15 cellular contexts compared by ENCODE assay signal in the genomic region with DNA sequence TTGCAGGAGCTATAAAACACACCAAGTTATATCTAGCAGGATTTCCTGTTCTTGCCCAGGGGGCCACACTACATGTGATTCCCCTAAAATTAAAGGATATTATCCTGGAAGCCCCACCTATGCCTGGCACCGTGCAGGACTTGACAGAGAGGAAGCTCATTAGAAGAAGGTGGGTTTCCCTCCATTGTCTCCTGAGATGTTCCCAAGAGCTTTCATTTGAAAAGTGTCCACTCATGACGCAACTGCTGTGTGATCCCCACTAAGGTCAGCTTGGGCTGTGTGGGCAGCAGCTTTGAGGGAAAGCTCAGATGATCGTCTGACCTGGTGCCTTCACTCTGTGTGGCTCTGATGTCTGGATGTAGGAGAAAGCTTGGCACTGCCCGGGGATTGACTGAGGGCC. TPM values are rescaled to one million over a fixed set of nuclear protein-coding genes. Genes with fewer than 3 reads are reported as not detected.
"Had no signal": no experiment of that assay in that cellular context is flagged by ENCODE, and none has a peak within 500 bp of the region (broad histone marks: within the 10 kb centered on the region; RNA-seq: fewer than 3 reads in every experiment).

No MANE protein-coding gene starts in this region.

- H3K27ac Mint-ChIP-seq: activated naive CD8-positive, alpha-beta T cell treated with anti-CD3 and anti-CD28 coated beads for 36 hours; activated T-cell treated with anti-CD3 and anti-CD28 coated beads, Interleukin-2, amount 50 U/mL, for 24 hours; nephron progenitor cell had no signal

- H3K4me3 Mint-ChIP-seq: activated naive CD8-positive, alpha-beta T cell treated with anti-CD3 and anti-CD28 coated beads for 36 hours; activated T-cell treated with anti-CD3 and anti-CD28 coated beads, Interleukin-2, amount 50 U/mL, for 24 hours; nephron progenitor cell had no signal

- H3K9me3 Mint-ChIP-seq: activated naive CD8-positive, alpha-beta T cell treated with anti-CD3 and anti-CD28 coated beads for 36 hours; activated T-cell treated with anti-CD3 and anti-CD28 coated beads, Interleukin-2, amount 50 U/mL, for 24 hours had no signal

- H3K4me3 ChIP-seq: ascending aorta, tibial artery had no signal

- H3K4me1 Mint-ChIP-seq: activated naive CD8-positive, alpha-beta T cell treated with anti-CD3 and anti-CD28 coated beads for 36 hours; nephron progenitor cell had no signal

- H3K36me3 ChIP-seq: ascending aorta, tibial artery had no signal

- H3K4me1 ChIP-seq: ascending aorta, tibial artery had no signal

- H3K27me3 ChIP-seq: ascending aorta had no signal

- H3K27ac ChIP-seq: tibial artery had no signal

- DNase-seq: activated CD4-positive, alpha-beta T cell treated with anti-CD3 and anti-CD28 coated beads, Interleukin-2, amount 50 U/mL, for 1 hour; activated CD4-positive, CD25-positive, alpha-beta regulatory T cell; activated gamma-delta T cell; activated naive CD8-positive, alpha-beta T cell treated with anti-CD3 and anti-CD28 coated beads for 36 hours; activated T-cell treated with anti-CD3 and anti-CD28 coated beads, Interleukin-2, amount 50 U/mL, for 24 hours; hippocampal formation; mesenchymal stem cell; nephron progenitor cell; retina; small intestine; tibial artery had no signal

- H3K9me3 ChIP-seq: ascending aorta, tibial artery had no signal

RNA-seq across cellular contexts. Expression of gene RAMP3, which starts 53.5 kb away (rescaled TPM):
- total RNA-seq: activated naive CD8-positive, alpha-beta T cell treated with anti-CD3 and anti-CD28 coated beads for 36 hours; kidney epithelial cell; osteoblast; T-helper 2 cell treated with Interferon-gamma antibody and Interleukin-4, amounts not matched to agents 100 ng/mL and 5 ng/mL, for 36 hours had no signal
